8 cellular contexts compared by ENCODE assay signal in the genomic region with DNA sequence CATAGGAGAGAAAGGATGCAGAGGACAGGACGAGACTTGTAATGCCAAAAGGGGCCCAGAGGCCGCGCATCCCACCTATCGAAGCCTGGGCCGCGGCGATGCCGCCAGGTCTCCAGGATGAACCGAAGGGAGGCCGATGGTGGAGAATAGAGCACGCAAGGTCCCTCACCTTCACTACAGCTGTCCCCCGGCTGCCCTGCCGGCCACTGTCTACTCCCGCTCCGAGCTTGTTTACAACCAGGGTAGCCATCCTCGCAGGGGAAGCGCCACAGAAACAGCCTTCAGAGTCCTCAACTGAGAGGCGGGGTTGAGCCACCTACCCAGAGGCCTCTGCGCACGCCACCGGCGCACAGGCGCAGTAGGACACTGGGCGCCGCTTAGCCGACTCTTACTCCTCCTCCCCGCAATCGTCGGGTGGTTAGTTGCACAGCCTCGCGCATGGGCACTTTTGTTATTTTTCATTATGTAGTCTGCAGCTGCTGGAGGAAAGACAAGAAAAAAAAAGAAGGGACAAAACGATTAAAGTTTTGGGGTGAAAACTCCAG. TPM values are rescaled to one million over a fixed set of nuclear protein-coding genes. Genes with fewer than 3 reads are reported as not detected.
A peak's percentile ranks its signal among the peaks of the same experiment; 100 is the strongest.
DNase-seq lines count a peak whose midpoint lies in the region; ATAC-seq and TF ChIP-seq lines count a peak whose summit lies in the region.

TSS of gene TRIM23 (minus strand) at position 309 of the 545 bp plus-strand sequence. CDS start at position 250, 59 bp downstream.

- in situ Hi-C loops in IMR-90 (cut with MboI; ENCODE audit: low sequenced_read_pairs) = no loop called here

- intact Hi-C loops in IMR-90 (cut with micrococcal nuclease) (loop anchor here (2.0 to 10.0 kb wide), 3 partner anchors 97 to 521 kb away; partner anchors contain the start of genes ERBIN and SREK1), OCI-LY7 (cut with micrococcal nuclease; ENCODE audit: unreplicated experiment) (loop anchor here (5.0 kb wide), 2 partner anchors 62 to 98 kb away; partner anchors contain the start of genes CENPK, NLN, PPWD1 and SGTB)

- 0% methylated on average over 3 of the region's 32 CpGs; no CpG with 5 or more reads in 1 of the 2 experiments for WGBS in IMR-90 (ENCODE audit: extremely low coverage in 2 of 2, insufficient read length in 1 of 2), 2 experiments

- peak within 1 kb of the TSS; percentile 98 for H3K4me2 ChIP-seq in IMR-90 (ENCODE audit: low read depth, low read length)
- peak within 1 kb of the TSS; percentile 80 for H3K4me2 ChIP-seq in OCI-LY7 (ENCODE audit: low read length)

- peak within 1 kb of the TSS; percentile 77 for H3K4me3 ChIP-seq in IMR-90 (ENCODE audit: insufficient read depth, low read depth, low read length)
- H3K4me3 ChIP-seq in OCI-LY7 (ENCODE audit: low read depth, low read length, poor library complexity, severe bottlenecking) = peak within 1 kb of the TSS; percentile 96
- peak within 1 kb of the TSS; percentile 94 for H3K4me3 ChIP-seq in epithelial cell of proximal tubule (ENCODE audit: low read depth, low read length)
- H3K4me3 ChIP-seq in mucosa of stomach (ENCODE audit: low read length) = peak within 1 kb of the TSS; percentile 97

- peak within 1 kb of the TSS; percentile 61 for H2BK120ac ChIP-seq in IMR-90 (ENCODE audit: low read depth, low read length)

- H4K5ac ChIP-seq in IMR-90 (ENCODE audit: low read depth, low read length) = peak within 1 kb of the TSS; percentile 93

- TF ChIP-seq POLR2A in IMR-90 (IDR thresholded peaks at IDR 0.05; ENCODE audit: low read depth, low read length) = peak; percentile 2; the same call in 1 of the 2 replicates

- H3K4me1 ChIP-seq in IMR-90 (ENCODE audit: control insufficient read depth, insufficient read depth, low read length) (no peaks in the 10 kb centered on the region), OCI-LY7 (ENCODE audit: insufficient read depth, low read length, poor library complexity, severe bottlenecking) (peaks cover 30% of the 10 kb centered on the region), mucosa of stomach (ENCODE audit: control insufficient read depth, insufficient read depth, low read length) (peaks cover 12% of the 10 kb centered on the region)

- H3K9me2 ChIP-seq in OCI-LY7 (ENCODE audit: insufficient read depth, low read length) = no peaks in the 10 kb centered on the region

- peak within 1 kb of the TSS; percentile 94 for H3K23ac ChIP-seq in IMR-90 (ENCODE audit: low read depth, low read length)

- no peak for TF ChIP-seq RAD21 in IMR-90 (IDR thresholded peaks at IDR 0.05; ENCODE audit: low read length)

- peak within 1 kb of the TSS; percentile 87 for H4K91ac ChIP-seq in IMR-90 (ENCODE audit: insufficient read depth, low read depth, low read length)

- H2BK20ac ChIP-seq in IMR-90 (ENCODE audit: low read depth, low read length) = peak within 1 kb of the TSS; percentile 55; the same call in 1 of the 2 replicates

- H2AK9ac ChIP-seq in IMR-90 (replicated peaks; ENCODE audit: low read depth, low read length, poor library complexity) = peak within 1 kb of the TSS; percentile 93

- H3K79me2 ChIP-seq in OCI-LY7 (ENCODE audit: insufficient read depth, low read depth, low read length) = peaks cover 77% of the 10 kb centered on the region

- BruUV-seq in IMR-90 (replicated peaks; lab: Mats Ljungman, UMichigan) (no TSS peak), OCI-LY7 (replicated peaks; lab: Mats Ljungman, UMichigan) (no TSS peak)

- peak; percentile 95 for ATAC-seq in GM21529 (IDR thresholded peaks at IDR 0.05; ENCODE audit: unreplicated experiment)
- ATAC-seq in IMR-90 (ENCODE audit: low read depth) = peak; percentile 99

- DNase-seq in DMS114 treated with DMSO at 0.1 percent for 48 hours (lab: John Stamatoyannopoulos, UW; ENCODE audit: unreplicated experiment) = peak; percentile 93
- DNase-seq in IMR-90 = peak; percentile 91
- peak; percentile 95 for DNase-seq in OCI-LY7 (ENCODE audit: low spot score)
- DNase-seq in activated T-cell treated with anti-CD3 and anti-CD28 coated beads for 24 hours (ENCODE audit: low read depth) = peak; percentile 90
- peak; percentile 66 for DNase-seq in epithelial cell of proximal tubule (ENCODE audit: low read depth)
- DNase-seq in stimulated activated CD8-positive, alpha-beta memory T cell treated with anti-CD3 and anti-CD28 coated beads, Interleukin-4, amount 100 ng/mL, for 48 hours = peak; percentile 90

- H3K36me3 ChIP-seq in IMR-90 (ENCODE audit: control insufficient read depth, insufficient read depth, low read length) (no peaks in the 10 kb centered on the region), OCI-LY7 (ENCODE audit: insufficient read depth, low read length) (peaks cover 13% of the 10 kb centered on the region), mucosa of stomach (ENCODE audit: control insufficient read depth, insufficient read depth, low read length) (no peaks in the 10 kb centered on the region)

- peak within 1 kb of the TSS; percentile 88 to 99 for H4K8ac ChIP-seq in IMR-90 (ENCODE audit: low read depth in 2 of 2, low read length in 2 of 2)

- TF ChIP-seq CTCF in IMR-90 (conservative IDR thresholded peaks at IDR 0.05; ENCODE audit: low read depth, low read length) = no peak
- no peak for TF ChIP-seq CTCF in OCI-LY7 (conservative IDR thresholded peaks at IDR 0.05; ENCODE audit: low read length)
- no peak for TF ChIP-seq CTCF in epithelial cell of proximal tubule (conservative IDR thresholded peaks at IDR 0.05; ENCODE audit: low read depth, low read length)

- dilution Hi-C loops in IMR-90 (cut with HindIII; ENCODE audit: low sequenced_read_pairs, unreplicated experiment) = no loop called here

- H3K27ac ChIP-seq in IMR-90 (ENCODE audit: insufficient read depth, low read length) = peak within 1 kb of the TSS; percentile 85
- peak within 1 kb of the TSS; percentile 84 for H3K27ac ChIP-seq in OCI-LY7 (ENCODE audit: low read depth, low read length, poor library complexity, severe bottlenecking)

- H3K4ac ChIP-seq in IMR-90 (ENCODE audit: low read depth, low read length) = peak within 1 kb of the TSS; percentile 87

- POLR2A ChIA-PET in IMR-90 (lab: Charles Lee; ENCODE audit: unreplicated experiment) (interaction anchor here (0.5 kb wide), 2 partner anchors 56 to 61 kb away, joined by 3 read pairs; no protein-coding TSS in a partner anchor), OCI-LY7 (lab: Charles Lee) (interaction anchor here (0.5 to 4.2 kb wide), 7 partner anchors 13 to 1449 kb away, joined by 3 to 18 read pairs (median 4); partner anchors contain the start of genes CENPK and PPWD1)

- H3K14ac ChIP-seq in IMR-90 (replicated peaks; ENCODE audit: low read depth, low read length) = peak within 1 kb of the TSS; percentile 96

- peak within 1 kb of the TSS; percentile 96 for H3K56ac ChIP-seq in IMR-90 (ENCODE audit: extremely low read depth, insufficient read depth, low read length)

- H4K20me1 ChIP-seq in IMR-90 (ENCODE audit: insufficient read depth, low read length) (0 out of 2 replicates have a peak, but pooled peaks cover 7% of the 10 kb centered on the region), OCI-LY7 (ENCODE audit: insufficient read depth, low read length) (peaks cover 7% of the 10 kb centered on the region; the same call in 1 of the 2 replicates)

- peak within 1 kb of the TSS; percentile 97 for H2BK5ac ChIP-seq in IMR-90 (ENCODE audit: low read depth, low read length, poor library complexity, severe bottlenecking)

- H2AFZ ChIP-seq in IMR-90 (replicated peaks; ENCODE audit: low read length, poor library complexity) (peak within 1 kb of the TSS; percentile 100), OCI-LY7 (ENCODE audit: low read length) (peak within 1 kb of the TSS; percentile 97)

- H3K9ac ChIP-seq in IMR-90 (ENCODE audit: low read depth, low read length) (peak within 1 kb of the TSS; percentile 95), mucosa of stomach (ENCODE audit: low read length) (peak within 1 kb of the TSS; percentile 90)

- peak within 1 kb of the TSS; percentile 65 for H2AK5ac ChIP-seq in IMR-90 (ENCODE audit: low read depth, low read length)

- peak within 1 kb of the TSS; percentile 53 for H2BK15ac ChIP-seq in IMR-90 (ENCODE audit: low read depth, low read length)

- peaks cover 3% of the 10 kb centered on the region; the same call in 1 of the 2 replicates for H3K9me1 ChIP-seq in IMR-90 (ENCODE audit: insufficient read depth, low read length)

- peaks cover 7 to 44% of the 10 kb centered on the region in 2 experiments for H3K79me1 ChIP-seq in IMR-90 (ENCODE audit: low read depth in 1 of 2, low read length in 2 of 2)

- H3K18ac ChIP-seq in IMR-90 (ENCODE audit: low read depth, low read length) = peak within 1 kb of the TSS; percentile 79

- H3K27me3 ChIP-seq in IMR-90 (ENCODE audit: control insufficient read depth, insufficient read depth, low read length) = no peaks in the 10 kb centered on the region
- no peaks in the 10 kb centered on the region for H3K27me3 ChIP-seq in mucosa of stomach (ENCODE audit: control insufficient read depth, insufficient read depth, low read length)

- CTCF ChIA-PET in IMR-90 (lab: Yijun Ruan, JAX) = no interaction called here
- CTCF ChIA-PET in OCI-LY7 (lab: Charles Lee; ENCODE audit: unreplicated experiment) = interaction anchor here (0.6 kb wide), 1 partner anchor 99 kb away, joined by 3 read pairs; no protein-coding TSS in a partner anchor

- H3K9me3 ChIP-seq in IMR-90 (ENCODE audit: control insufficient read depth, insufficient read depth, low read length) (no peaks in the 10 kb centered on the region), OCI-LY7 (ENCODE audit: low read length) (no peaks in the 10 kb centered on the region), mucosa of stomach (ENCODE audit: control insufficient read depth, low read length) (no peaks in the 10 kb centered on the region)

TF ChIP-seq in IMR-90, 13 proteins besides CTCF, POLR2A, EP300 and RAD21:
- TF ChIP-seq CHD1 (IDR thresholded peaks at IDR 0.05; ENCODE audit: low read depth, low read length) = no peak
- TF ChIP-seq MAFK (IDR thresholded peaks at IDR 0.05; ENCODE audit: low read depth, low read length) = no peak
- TF ChIP-seq MAZ (IDR thresholded peaks at IDR 0.05; ENCODE audit: borderline replicate concordance, low read depth, low read length) = peak; percentile 50; the same call in 1 of the 2 replicates
- peak; percentile 39; the same call in 1 of the 2 replicates for TF ChIP-seq MXI1 (IDR thresholded peaks at IDR 0.05; ENCODE audit: borderline replicate concordance, low read depth, low read length)

RNA-seq across cellular contexts. Expression of gene TRIM23, which starts in this region (rescaled TPM):
- total RNA-seq in IMR-90 (2012; rRNA removed) = 28.9 and 33.1 TPM in 2 replicates
- polyA plus RNA-seq in IMR-90 (2012; rRNA removed) = 3.7 and 4.1 TPM in 2 replicates
- polyA plus RNA-seq in IMR-90 (2012; cell fraction: cytosol; rRNA removed) = 1.3 and 2.4 TPM in 2 replicates
- 1.2 and 4.6 TPM in 2 replicates for polyA plus RNA-seq in IMR-90 (2012; cell fraction: nucleus; rRNA removed; ENCODE audit: low replicate concordance)
- total RNA-seq in OCI-LY7 (2014; rRNA removed; shearing (Covaris generic)) = 10.6 and 13.6 TPM in 2 replicates
- total RNA-seq in OCI-LY7 (2022) = 10.0 and 13.0 TPM in 2 replicates
- 6.3 and 8.5 TPM in 2 replicates for total RNA-seq in epithelial cell of proximal tubule

Comparison
In these comparisons a context has a peak if more than half of its experiments do, and no peak if none do; other contexts are left out.
1. Peak in every context shown above with its lines: DNase-seq, ATAC-seq, H3K4me3 ChIP-seq and H3K27ac ChIP-seq.